ENCODE assay signal across 29 cellular contexts in genomic region chr1:237206065-237206414, GRCh38.
"Had no signal": no experiment of that assay in that cellular context is flagged by ENCODE, and none has a peak within 500 bp of the region (broad histone marks: within the 10 kb centered on the region; RNA-seq: fewer than 3 reads in every experiment).

No MANE protein-coding gene starts in this region.

- H3K4me3 ChIP-seq: adrenal gland, ascending aorta, breast epithelium, cardiac muscle cell, coronary artery, dorsolateral prefrontal cortex had no signal

- H3K27ac ChIP-seq: adrenal gland, ascending aorta, breast epithelium, coronary artery, dorsolateral prefrontal cortex, WERI-Rb-1 had no signal

- FAIRE-seq: frontal cortex had no signal

- DNase-seq: activated B cell treated with CpG ODN at 0.5 μM for 24 hours; activated CD4-positive, alpha-beta T cell treated with anti-CD3 and anti-CD28 coated beads for 48 hours; activated CD4-positive, alpha-beta T cell treated with anti-CD3 and anti-CD28 coated beads, Interleukin-2, amount 50 U/mL, for 1 hour; activated CD4-positive, alpha-beta T cell treated with anti-CD3 and anti-CD28 coated beads, Interleukin-2, amount 50 U/mL, for 48 hours; activated CD8-positive, alpha-beta memory T cell treated with anti-CD3 and anti-CD28 coated beads for 24 hours; activated CD8-positive, alpha-beta T cell treated with anti-CD3 and anti-CD28 coated beads for 36 hours; activated effector memory CD4-positive, alpha-beta T cell treated with Interleukin-2 at 50 U/mL for 16 hours; activated gamma-delta T cell treated with Interleukin-2 at 50 U/mL for 16 hours; activated naive CD4-positive, alpha-beta T cell treated with anti-CD3 and anti-CD28 coated beads for 36 hours; activated naive CD8-positive, alpha-beta T cell treated with anti-CD3 and anti-CD28 coated beads for 36 hours; activated naive CD8-positive, alpha-beta T cell treated with anti-CD3 and anti-CD28 coated beads, Interleukin-2, amount 50 U/mL, for 24 hours; activated T-cell treated with anti-CD3 and anti-CD28 coated beads, Interleukin-2, amount 50 U/mL, for 4 hours; adrenal gland; amygdala; dorsolateral prefrontal cortex; effector memory CD4-positive, alpha-beta T cell; endodermal cell; head of caudate nucleus; T-helper 1 cell; T-helper 17 cell; WERI-Rb-1 had no signal

- H3K9me3 ChIP-seq: adrenal gland, ascending aorta, breast epithelium had no signal

- ATAC-seq: activated CD4-positive, CD25-positive, alpha-beta regulatory T cell treated with anti-CD3 and anti-CD28 coated beads, Interleukin-2, amount 50 U/mL, for 24 hours; activated CD8-positive, alpha-beta T cell treated with anti-CD3 and anti-CD28 coated beads for 36 hours; activated naive CD8-positive, alpha-beta T cell treated with anti-CD3 and anti-CD28 coated beads, Interleukin-2, amount 50 U/mL, for 24 hours; activated T-cell treated with anti-CD3 and anti-CD28 coated beads, Interleukin-2, amount 50 U/mL, for 4 hours; activated T-helper 17 cell treated with anti-CD3 and anti-CD28 coated beads, Interleukin-2, amount 50 U/mL, for 72 hours; esophagus mucosa; T-helper 17 cell had no signal

- H3K27me3 ChIP-seq: adrenal gland, ascending aorta, breast epithelium, cardiac muscle cell, dorsolateral prefrontal cortex had no signal

- H3K4me1 ChIP-seq: adrenal gland, ascending aorta, breast epithelium had no signal

- H3K36me3 ChIP-seq: adrenal gland, ascending aorta, breast epithelium, WERI-Rb-1 had no signal
